ENCODE assay signal across 22 cellular contexts in genomic region chr6:46528956-46529750, GRCh38. TPM values are rescaled to one million over a fixed set of nuclear protein-coding genes. Genes with fewer than 3 reads are reported as not detected.
"Had no signal": no experiment of that assay in that cellular context is flagged by ENCODE, and none has a peak within 500 bp of the region (broad histone marks: within the 10 kb centered on the region; RNA-seq: fewer than 3 reads in every experiment).

No MANE protein-coding gene starts in this region.

- H3K9me2 ChIP-seq: SK-N-SH had no signal

- H3K36me3 ChIP-seq: breast epithelium, gastrocnemius medialis, thyroid gland had no signal

- H3K4me3 ChIP-seq: breast epithelium, gastrocnemius medialis, thyroid gland had no signal

- FAIRE-seq: endometrium, islet of Langerhans had no signal

- H3K9me3 ChIP-seq: breast epithelium, gastrocnemius medialis, SK-N-SH, thyroid gland had no signal

- H3K27me3 ChIP-seq: breast epithelium, gastrocnemius medialis, thyroid gland had no signal

- DNase-seq: activated CD4-positive, alpha-beta memory T cell treated with anti-CD3 and anti-CD28 coated beads, Interleukin-2, amount 10 ng/mL, durations not matched to agents 7 days and 5 days; activated CD4-positive, alpha-beta T cell treated with anti-CD3 and anti-CD28 coated beads for 48 hours; activated effector memory CD4-positive, alpha-beta T cell treated with anti-CD3 and anti-CD28 coated beads, Interleukin-2, amount 50 U/mL, for 16 hours; activated naive CD4-positive, alpha-beta T cell treated with anti-CD3 and anti-CD28 coated beads, Interleukin-2, amount 50 U/mL, for 16 hours; activated naive CD8-positive, alpha-beta T cell treated with anti-CD3 and anti-CD28 coated beads, Interleukin-2, amount 50 U/mL, for 24 hours; anterior cingulate cortex; cortex of kidney; gastrocnemius medialis; hypothalamus; left ventricle myocardium superior; mammary epithelial cell; naive B cell; occipital lobe; SK-N-SH; stimulated activated CD4-positive, alpha-beta T cell treated with anti-CD3 and anti-CD28 coated beads, Interleukin-4, amount 100 ng/mL, for 1 hour; stimulated activated naive CD4-positive, alpha-beta T cell treated with Interleukin-2 at 50 U/mL for 16 hours; thyroid gland had no signal

- H3K4me1 ChIP-seq: gastrocnemius medialis, thyroid gland had no signal

- H3K27ac ChIP-seq: breast epithelium, gastrocnemius medialis, thyroid gland had no signal

- H3K9ac ChIP-seq: SK-N-SH had no signal

- H3K4me2 ChIP-seq: SK-N-SH had no signal

RNA-seq across cellular contexts. Expression of gene RCAN2, which starts 37.9 kb away (rescaled TPM):
- total RNA-seq: mononuclear cell; T-helper 2 cell treated with Interferon-gamma antibody and Interleukin-4, amounts not matched to agents 100 ng/mL and 5 ng/mL, for 36 hours had no signal
- polyA plus RNA-seq: mammary epithelial cell, SK-N-SH had no signal
